In genomic region chr3:29099775-29100174, GRCh38 we compare ENCODE assay signal across 21 cellular contexts.
DNase-seq lines count a peak whose midpoint lies in the region; ATAC-seq, FAIRE-seq and TF ChIP-seq lines count a peak whose summit lies in the region.
"Had no signal": no experiment of that assay in that cellular context is flagged by ENCODE, and none has a peak within 500 bp of the region (broad histone marks: within the 10 kb centered on the region; RNA-seq: fewer than 3 reads in every experiment).

No MANE protein-coding gene starts in this region.

- no peaks in the 10 kb centered on the region for H3K36me3 Mint-ChIP-seq in stimulated activated effector memory CD8-positive, alpha-beta T cell treated with anti-CD3 and anti-CD28 coated beads, Interleukin-12 subunit alpha, Interleukin-12 subunit beta, amount 100 ng/mL, for 72 hours
- H3K36me3 Mint-ChIP-seq: CD8-positive, alpha-beta memory T cell had no signal

- no peak overlapping the region for H3K4me3 Mint-ChIP-seq in stimulated activated effector memory CD8-positive, alpha-beta T cell treated with anti-CD3 and anti-CD28 coated beads, Interleukin-12 subunit alpha, Interleukin-12 subunit beta, amount 100 ng/mL, for 72 hours
- H3K4me3 Mint-ChIP-seq: CD8-positive, alpha-beta memory T cell; H9 had no signal

- POLR2A ChIA-PET in RWPE1 (lab: Yijun Ruan, JAX; ENCODE audit: low non-redundant PET): no interaction called here

- CTCF ChIA-PET in RWPE1 (lab: Yijun Ruan, JAX): no interaction called here

- FAIRE-seq in bronchial epithelial cell (lab: Jason Lieb, UNC): peak; percentile 79
- FAIRE-seq: GM12891, HTR-8/SVneo had no signal

- peak; percentile 11 for ATAC-seq in stimulated activated effector memory CD8-positive, alpha-beta T cell treated with anti-CD3 and anti-CD28 coated beads, Interleukin-12 subunit alpha, Interleukin-12 subunit beta, amount 100 ng/mL, for 72 hours
- ATAC-seq: SK-N-SH treated with all-trans-retinoic acid at 6 μM for 48 hours had no signal

- H3K9me3 Mint-ChIP-seq in stimulated activated effector memory CD8-positive, alpha-beta T cell treated with anti-CD3 and anti-CD28 coated beads, Interleukin-12 subunit alpha, Interleukin-12 subunit beta, amount 100 ng/mL, for 72 hours: peaks cover 13% of the 10 kb centered on the region

- DNase-seq in NCI-H226: peak; percentile 9
- no peak for DNase-seq in bronchial epithelial cell (ENCODE audit: low read depth)
- DNase-seq in hepatic stellate cell (ENCODE audit: low spot score): peak; percentile 12
- no peak for DNase-seq in stimulated activated effector memory CD8-positive, alpha-beta T cell treated with anti-CD3 and anti-CD28 coated beads, Interleukin-12 subunit alpha, Interleukin-12 subunit beta, amount 100 ng/mL, for 72 hours (ENCODE audit: low spot score in 2 of 2)
- no peak for DNase-seq in NCI-H510A treated with DMSO at 0.1 percent for 48 hours (lab: John Stamatoyannopoulos, UW)
- DNase-seq in RWPE1 (ENCODE audit: low spot score): no peak
- no peak for DNase-seq in HuH-7 (ENCODE audit: low spot score)
- DNase-seq: CD8-positive, alpha-beta memory T cell; H9; Kasumi-1; MG63; NCI-H1048; NCI-H1436; NCI-H1930; NCI-H2171; NCI-H446 treated with DMSO at 0.1 percent for 48 hours; NCI-H774 had no signal

- no peak for TF ChIP-seq CTCF in bronchial epithelial cell (IDR thresholded peaks at IDR 0.05; ENCODE audit: insufficient read depth, low read length, severe bottlenecking)
- TF ChIP-seq CTCF in RWPE1 (conservative IDR thresholded peaks at IDR 0.05; ENCODE audit: low read depth): no peak

- H3K27me3 ChIP-seq in bronchial epithelial cell (ENCODE audit: control insufficient read depth, insufficient read depth, low read length): no peaks in the 10 kb centered on the region
- H3K27me3 ChIP-seq: BLaER1 treated with 17β-estradiol and CSF1 and Interleukin-3, amounts not matched to agents 10 nM and 100 nM; MG63 had no signal

- H3K27ac Mint-ChIP-seq in stimulated activated effector memory CD8-positive, alpha-beta T cell treated with anti-CD3 and anti-CD28 coated beads, Interleukin-12 subunit alpha, Interleukin-12 subunit beta, amount 100 ng/mL, for 72 hours: no peak overlapping the region
- H3K27ac Mint-ChIP-seq: CD8-positive, alpha-beta memory T cell; H9 had no signal

- H3K36me3 ChIP-seq in bronchial epithelial cell (ENCODE audit: control insufficient read depth, insufficient read depth, low read length): no peaks in the 10 kb centered on the region
- H3K36me3 ChIP-seq: BLaER1 treated with 17β-estradiol and CSF1 and Interleukin-3, amounts not matched to agents 10 nM and 100 nM; MG63 had no signal

- no peak overlapping the region for H3K4me3 ChIP-seq in bronchial epithelial cell (ENCODE audit: low read depth, low read length)
- H3K4me3 ChIP-seq: BLaER1 treated with 17β-estradiol and CSF1 and Interleukin-3, amounts not matched to agents 10 nM and 100 nM; MG63 had no signal

- H3K4me1 Mint-ChIP-seq in stimulated activated effector memory CD8-positive, alpha-beta T cell treated with anti-CD3 and anti-CD28 coated beads, Interleukin-12 subunit alpha, Interleukin-12 subunit beta, amount 100 ng/mL, for 72 hours: no peaks in the 10 kb centered on the region
- H3K4me1 Mint-ChIP-seq: CD8-positive, alpha-beta memory T cell had no signal

- no peak overlapping the region for H3K27ac ChIP-seq in RWPE1
- H3K27ac ChIP-seq: BLaER1 treated with 17β-estradiol and CSF1 and Interleukin-3, amounts not matched to agents 10 nM and 100 nM had no signal

Comparison
In these comparisons a context has a peak if more than half of its experiments do, and no peak if none do; other contexts are left out.
1. DNase-seq: peak in NCI-H226 (single experiment) and hepatic stellate cell (single experiment); none in bronchial epithelial cell (single experiment), stimulated activated effector memory CD8-positive, alpha-beta T cell treated with anti-CD3 and anti-CD28 coated beads, Interleukin-12 subunit alpha, Interleukin-12 subunit beta, amount 100 ng/mL, for 72 hours (0 of 2), NCI-H510A treated with DMSO at 0.1 percent for 48 hours (single experiment), RWPE1 (single experiment) and HuH-7 (single experiment).